ENCODE assay signal across 12 cellular contexts in genomic region chr6:37033255-37033654, GRCh38. TPM values are rescaled to one million over a fixed set of nuclear protein-coding genes. Genes with fewer than 3 reads are reported as not detected.
A peak's percentile ranks its signal among the peaks of the same experiment; 100 is the strongest.
DNase-seq lines count a peak whose midpoint lies in the region; ATAC-seq and TF ChIP-seq lines count a peak whose summit lies in the region.
"Had no signal": no experiment of that assay in that cellular context is flagged by ENCODE, and none has a peak within 500 bp of the region (broad histone marks: within the 10 kb centered on the region; RNA-seq: fewer than 3 reads in every experiment).

No MANE protein-coding gene starts in this region.

- peak overlapping the region in 1 of 2 donors; percentile 75 for H3K27ac ChIP-seq in left lung
- H3K27ac ChIP-seq: BLaER1 had no signal

- intact Hi-C loops in left lung (cut with DNase I) (no loop called here), posterior vena cava (cut with DNase I) (no loop called here)

- POLR2A ChIA-PET in activated CD4-positive, alpha-beta memory T cell treated with anti-CD3 and anti-CD28 coated beads, Interleukin-2, amount 10 ng/mL, durations not matched to agents 7 days and 5 days (lab: Charles Lee), result interaction anchor here (0.8 to 18.6 kb wide), 5 partner anchors 9 to 157 kb away, joined by 3 to 557 read pairs (median 14); partner anchors contain the start of gene PIM1

- H3K27me3 Mint-ChIP-seq in activated CD4-positive, alpha-beta memory T cell treated with anti-CD3 and anti-CD28 coated beads, Interleukin-2, amount 10 ng/mL, durations not matched to agents 7 days and 5 days, result no peaks in the 10 kb centered on the region
- H3K27me3 Mint-ChIP-seq: central memory CD8-positive, alpha-beta T cell had no signal

- no peak overlapping the region for H3K4me3 Mint-ChIP-seq in activated CD4-positive, alpha-beta memory T cell treated with anti-CD3 and anti-CD28 coated beads, Interleukin-2, amount 10 ng/mL, durations not matched to agents 7 days and 5 days
- H3K4me3 Mint-ChIP-seq: central memory CD8-positive, alpha-beta T cell had no signal

- peaks cover 24% of the 10 kb centered on the region for H3K36me3 Mint-ChIP-seq in activated CD4-positive, alpha-beta memory T cell treated with anti-CD3 and anti-CD28 coated beads, Interleukin-2, amount 10 ng/mL, durations not matched to agents 7 days and 5 days (ENCODE audit: low read depth)

- H3K9me3 ChIP-seq in left lung, result no peaks in the 10 kb centered on the region
- H3K9me3 ChIP-seq in HAP-1, result no peaks in the 10 kb centered on the region

- peaks cover 0 to 41% of the 10 kb centered on the region in 2 donors for H3K4me1 ChIP-seq in left lung
- H3K4me1 ChIP-seq in HAP-1, result no peaks in the 10 kb centered on the region

- no peak for TF ChIP-seq CTCF in left lung (IDR thresholded peaks at IDR 0.05)
- TF ChIP-seq CTCF in GM20000 (IDR thresholded peaks at IDR 0.05; ENCODE audit: extremely low read depth, missing control alignments), result no peak

- in situ Hi-C loops in HAP-1 (cut with MboI; ENCODE audit: low sequenced_read_pairs), result no loop called here

- CTCF ChIA-PET in activated CD4-positive, alpha-beta memory T cell treated with anti-CD3 and anti-CD28 coated beads, Interleukin-2, amount 10 ng/mL, durations not matched to agents 7 days and 5 days (lab: Charles Lee), result interaction anchor here (0.7 to 19.8 kb wide), 5 partner anchors 11 to 400 kb away, joined by 3 to 786 read pairs (median 5); partner anchors contain the start of gene CMTR1

- peaks cover 0 to 1% of the 10 kb centered on the region in 2 donors for H3K36me3 ChIP-seq in left lung
- no peaks in the 10 kb centered on the region for H3K36me3 ChIP-seq in HAP-1 (replicated peaks)
- H3K36me3 ChIP-seq: BLaER1 had no signal

- H3K27me3 ChIP-seq in left lung, result no peaks in the 10 kb centered on the region
- H3K27me3 ChIP-seq in HAP-1 (ENCODE audit: low read depth), result no peaks in the 10 kb centered on the region
- H3K27me3 ChIP-seq: BLaER1 had no signal

- peak; percentile 34 for ATAC-seq in left lung

- H3K27ac Mint-ChIP-seq in activated CD4-positive, alpha-beta memory T cell treated with anti-CD3 and anti-CD28 coated beads, Interleukin-2, amount 10 ng/mL, durations not matched to agents 7 days and 5 days, result peak overlapping the region; percentile 61

- no peak overlapping the region for H3K4me3 ChIP-seq in left lung
- H3K4me3 ChIP-seq in HAP-1, result no peak overlapping the region
- H3K4me3 ChIP-seq: BLaER1 had no signal

- peaks cover 52% of the 10 kb centered on the region for H3K4me1 Mint-ChIP-seq in activated CD4-positive, alpha-beta memory T cell treated with anti-CD3 and anti-CD28 coated beads, Interleukin-2, amount 10 ng/mL, durations not matched to agents 7 days and 5 days

- peak; percentile 38 for DNase-seq in stimulated activated naive CD4-positive, alpha-beta T cell treated with Interleukin-2 at 50 U/mL for 16 hours (lab: John Stamatoyannopoulos, UW)
- no peak for DNase-seq in stimulated activated naive CD4-positive, alpha-beta T cell (lab: John Stamatoyannopoulos, UW)
- DNase-seq in activated CD4-positive, alpha-beta memory T cell treated with anti-CD3 and anti-CD28 coated beads, Interleukin-2, amount 10 ng/mL, durations not matched to agents 7 days and 5 days, result peak; percentile 52
- DNase-seq in left lung (no peak), GOT3 (lab: John Stamatoyannopoulos, UW) (no peak), HAP-1 (ENCODE audit: low spot score in 2 of 2) (no peak), GM20000 (ENCODE audit: low spot score) (no peak), posterior vena cava (ENCODE audit: low spot score) (no peak)
- DNase-seq: NCI-H2171 treated with DMSO at 0.1 percent for 48 hours, nucleus accumbens had no signal

- peaks cover 11% of the 10 kb centered on the region for H3K9me3 Mint-ChIP-seq in activated CD4-positive, alpha-beta memory T cell treated with anti-CD3 and anti-CD28 coated beads, Interleukin-2, amount 10 ng/mL, durations not matched to agents 7 days and 5 days
- H3K9me3 Mint-ChIP-seq: central memory CD8-positive, alpha-beta T cell had no signal

RNA-seq across cellular contexts. Expression of gene FGD2, which starts 27.8 kb away (rescaled TPM):
- total RNA-seq in activated CD4-positive, alpha-beta memory T cell treated with anti-CD3 and anti-CD28 coated beads, Interleukin-2, amount 10 ng/mL, durations not matched to agents 7 days and 5 days, result 1 to 10 TPM; 4.7 to 4.9 TPM
- 10 to 100 TPM; 24.7 to 60.3 TPM for total RNA-seq in left lung
- total RNA-seq in posterior vena cava, result 10 to 100 TPM; 23.2 to 35.5 TPM

RNA-seq across cellular contexts. Expression of gene MTCH1, which starts 47.3 kb away (rescaled TPM):
- total RNA-seq in activated CD4-positive, alpha-beta memory T cell treated with anti-CD3 and anti-CD28 coated beads, Interleukin-2, amount 10 ng/mL, durations not matched to agents 7 days and 5 days, result 100 to 1,000 TPM; 131 TPM
- total RNA-seq in left lung, result 100 to 1,000 TPM; 189 to 192 TPM
- 100 to 1,000 TPM; 148 to 150 TPM for total RNA-seq in posterior vena cava

Comparison
In these comparisons a context has a peak if more than half of its experiments do, and no peak if none do; other contexts are left out.
1. DNase-seq: peak in stimulated activated naive CD4-positive, alpha-beta T cell treated with Interleukin-2 at 50 U/mL for 16 hours (single experiment) and activated CD4-positive, alpha-beta memory T cell treated with anti-CD3 and anti-CD28 coated beads, Interleukin-2, amount 10 ng/mL, durations not matched to agents 7 days and 5 days (single experiment); none in stimulated activated naive CD4-positive, alpha-beta T cell (0 of 6), left lung (0 of 2), GOT3 (single experiment), HAP-1 (0 of 2), GM20000 (single experiment) and posterior vena cava (single experiment).
2. RNA of gene FGD2, which starts 27.8 kb away (total RNA-seq): 24.7 to 60.3 TPM in left lung and 23.2 to 35.5 TPM in posterior vena cava; 4.7 to 4.9 TPM in activated CD4-positive, alpha-beta memory T cell treated with anti-CD3 and anti-CD28 coated beads, Interleukin-2, amount 10 ng/mL, durations not matched to agents 7 days and 5 days; every median in the first group is over 4 times any median in the second.